In the genomic region with DNA sequence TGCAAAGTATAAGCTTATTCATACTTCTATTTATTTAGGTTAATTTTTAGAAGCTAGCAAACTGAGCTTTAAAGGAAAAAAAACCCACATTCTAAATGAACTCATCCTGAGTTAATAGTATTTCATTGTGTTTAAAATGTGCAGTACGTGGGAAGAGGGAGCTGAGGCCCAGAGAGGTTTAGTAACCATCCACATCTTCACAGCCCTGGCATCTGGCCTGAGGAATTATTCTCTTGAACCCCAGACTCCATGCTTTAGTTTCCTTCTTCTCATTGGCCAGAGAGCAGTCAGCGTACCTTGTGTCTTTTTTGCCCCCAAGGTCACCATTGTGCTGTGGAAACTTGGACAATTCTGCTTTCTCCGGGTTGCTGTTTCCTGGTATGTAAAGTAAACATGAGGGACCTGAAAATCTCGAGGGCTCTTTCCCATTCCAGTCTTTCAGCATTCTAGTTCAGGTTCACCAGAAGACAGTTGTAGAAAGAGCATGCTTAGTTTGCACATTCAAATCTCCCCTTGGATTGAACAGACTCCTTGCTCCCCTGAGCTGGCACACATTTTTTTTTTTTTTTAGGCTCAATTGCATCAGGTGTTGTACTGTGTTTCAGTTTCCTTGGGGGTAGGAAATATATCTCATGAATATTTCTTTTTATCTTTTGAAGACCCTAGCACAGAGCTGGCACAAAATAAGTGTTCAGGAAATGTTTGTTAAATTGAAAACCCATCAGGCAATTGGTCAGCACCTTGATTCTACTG, we compare ENCODE assay signal across 26 cellular contexts.
DNase-seq lines count a peak whose midpoint lies in the region; ATAC-seq and TF ChIP-seq lines count a peak whose summit lies in the region.
"Had no signal": no experiment of that assay in that cellular context is flagged by ENCODE, and none has a peak within 500 bp of the region (broad histone marks: within the 10 kb centered on the region; RNA-seq: fewer than 3 reads in every experiment).

No MANE protein-coding gene starts in this region.

- no peaks in the 10 kb centered on the region for H3K27me3 ChIP-seq in mammary epithelial cell (ENCODE audit: insufficient read depth, low read length)
- peaks cover 0 to 19% of the 10 kb centered on the region in 2 donors for H3K27me3 ChIP-seq in left lung

- no peak overlapping the region for H3K9ac ChIP-seq in mammary epithelial cell (ENCODE audit: insufficient read depth, low read length)
- H3K9ac ChIP-seq: GM23248 had no signal

- CTCF ChIA-PET in mammary epithelial cell (lab: Charles Lee; ENCODE audit: low non-redundant PET), result no interaction called here

- H3K4me1 ChIP-seq in mammary epithelial cell (ENCODE audit: insufficient read depth, low read length) (no peaks in the 10 kb centered on the region), left lung (no peaks in the 10 kb centered on the region)

- in situ Hi-C loops in T47D (cut with HindIII; ENCODE audit: low pct_unique_long_range_greater_than_20kb, low sequenced_read_pairs) (no loop called here), mammary epithelial cell (cut with MboI; ENCODE audit: low sequenced_read_pairs in 2 of 2) (no loop called here)

- H3K27me3 Mint-ChIP-seq in osteocyte (ENCODE audit: unreplicated experiment), result peaks cover 2% of the 10 kb centered on the region
- H3K27me3 Mint-ChIP-seq in natural killer cell treated with Interleukin-12 subunit alpha and Interleukin-12 subunit beta and Interleukin-15 and Interleukin-18, amount 100 ng/mL, for 72 hours, result peaks cover 0 to 25% of the 10 kb centered on the region in 2 donors

- H3K4me3 Mint-ChIP-seq in osteocyte (ENCODE audit: unreplicated experiment), result no peak overlapping the region
- no peak overlapping the region for H3K4me3 Mint-ChIP-seq in natural killer cell treated with Interleukin-12 subunit alpha and Interleukin-12 subunit beta and Interleukin-15 and Interleukin-18, amount 100 ng/mL, for 72 hours
- H3K4me3 Mint-ChIP-seq: CD8-positive, alpha-beta T cell; T-cell had no signal

- dilution Hi-C loops in mammary epithelial cell (cut with HindIII; ENCODE audit: low sequenced_read_pairs), result no loop called here

- no TSS peak for BruUV-seq in mammary epithelial cell (replicated peaks; lab: Mats Ljungman, UMichigan)

- no peaks in the 10 kb centered on the region for H3K79me2 ChIP-seq in mammary epithelial cell (ENCODE audit: insufficient read depth, low read length)

- peaks cover 4% of the 10 kb centered on the region for H3K9me3 ChIP-seq in mammary epithelial cell (replicated peaks; ENCODE audit: insufficient read depth, low read length)
- H3K9me3 ChIP-seq in left lung, result no peaks in the 10 kb centered on the region

- H3K4me2 ChIP-seq in mammary epithelial cell (ENCODE audit: insufficient read depth, low read depth, low read length), result no peak overlapping the region
- H3K4me2 ChIP-seq: PC-9 had no signal

- intact Hi-C loops in mammary epithelial cell (cut with micrococcal nuclease) (no loop called here), left lung (cut with DNase I) (no loop called here)

- H2AFZ ChIP-seq in mammary epithelial cell (ENCODE audit: low read depth, low read length), result no peak overlapping the region
- H2AFZ ChIP-seq: GM23248, PC-9 had no signal

- no peaks in the 10 kb centered on the region for H3K36me3 Mint-ChIP-seq in osteocyte (ENCODE audit: unreplicated experiment)
- no peaks in the 10 kb centered on the region for H3K36me3 Mint-ChIP-seq in natural killer cell treated with Interleukin-12 subunit alpha and Interleukin-12 subunit beta and Interleukin-15 and Interleukin-18, amount 100 ng/mL, for 72 hours
- H3K36me3 Mint-ChIP-seq: CD8-positive, alpha-beta T cell; T-cell had no signal

- no peaks in the 10 kb centered on the region for H3K9me3 Mint-ChIP-seq in osteocyte (ENCODE audit: unreplicated experiment)
- H3K9me3 Mint-ChIP-seq in natural killer cell treated with Interleukin-12 subunit alpha and Interleukin-12 subunit beta and Interleukin-15 and Interleukin-18, amount 100 ng/mL, for 72 hours, result no peaks in the 10 kb centered on the region
- H3K9me3 Mint-ChIP-seq: CD8-positive, alpha-beta T cell; T-cell had no signal

- no peaks in the 10 kb centered on the region for H3K4me1 Mint-ChIP-seq in osteocyte (ENCODE audit: unreplicated experiment)
- H3K4me1 Mint-ChIP-seq in natural killer cell treated with Interleukin-12 subunit alpha and Interleukin-12 subunit beta and Interleukin-15 and Interleukin-18, amount 100 ng/mL, for 72 hours (ENCODE audit: low read depth in 2 of 2), result no peaks in the 10 kb centered on the region
- H3K4me1 Mint-ChIP-seq: T-cell had no signal

- TF ChIP-seq CTCF in mammary epithelial cell (conservative IDR thresholded peaks at IDR 0.05 in 1 of 2, IDR thresholded peaks at IDR 0.05 in 1 of 2; ENCODE audit: extremely low read depth in 1 of 2, insufficient read depth in 1 of 2, low read depth in 1 of 2, low read length in 2 of 2) (no peak), left lung (IDR thresholded peaks at IDR 0.05) (no peak), osteocyte (IDR thresholded peaks at IDR 0.05) (no peak)

- H3K36me3 ChIP-seq in mammary epithelial cell (ENCODE audit: insufficient read depth, low read length) (no peaks in the 10 kb centered on the region), left lung (no peaks in the 10 kb centered on the region)

- ATAC-seq in left lung, result peak; percentile 90
- ATAC-seq in natural killer cell treated with Interleukin-12 subunit alpha and Interleukin-12 subunit beta and Interleukin-15 and Interleukin-18, amount 100 ng/mL, for 72 hours, result no peak
- ATAC-seq: CD8-positive, alpha-beta T cell; HepG2; T-cell had no signal

- H3K4me3 ChIP-seq in mammary epithelial cell (replicated peaks in 1 of 3; ENCODE audit: insufficient read depth in 1 of 3, low read depth in 2 of 3, low read length in 3 of 3) (no peak overlapping the region), left lung (no peak overlapping the region)
- H3K4me3 ChIP-seq: GM23248, PC-9 had no signal

- no peaks in the 10 kb centered on the region for H4K20me1 ChIP-seq in mammary epithelial cell (ENCODE audit: insufficient read depth, low read length)

- WGBS in mammary epithelial cell (ENCODE audit: low coverage, missing lambda C conversion rate), result 36% methylated on average over 4 of the region's 4 CpGs

- no peak overlapping the region for H3K27ac Mint-ChIP-seq in osteocyte (ENCODE audit: unreplicated experiment)
- H3K27ac Mint-ChIP-seq in natural killer cell treated with Interleukin-12 subunit alpha and Interleukin-12 subunit beta and Interleukin-15 and Interleukin-18, amount 100 ng/mL, for 72 hours, result no peak overlapping the region
- H3K27ac Mint-ChIP-seq: CD8-positive, alpha-beta T cell; T-cell had no signal

- peak; percentile 34 to 80 for DNase-seq in T47D (ENCODE audit: low read depth in 1 of 2, low spot score in 1 of 2)
- no peak for DNase-seq in mammary epithelial cell
- peak; percentile 100 for DNase-seq in NCI-H526 treated with DMSO at 0.1 percent for 48 hours (lab: John Stamatoyannopoulos, UW)
- no peak for DNase-seq in left lung
- no peak for DNase-seq in osteocyte (ENCODE audit: extremely low spot score, unreplicated experiment)
- no peak for DNase-seq in NCI-H1092 (lab: John Stamatoyannopoulos, UW)
- no peak for DNase-seq in NCI-H345 treated with DMSO at 0.1 percent for 48 hours (lab: John Stamatoyannopoulos, UW; ENCODE audit: unreplicated experiment)
- DNase-seq in natural killer cell treated with Interleukin-12 subunit alpha and Interleukin-12 subunit beta and Interleukin-15 and Interleukin-18, amount 100 ng/mL, for 72 hours (ENCODE audit: low spot score), result no peak
- DNase-seq: 8988T; C1 segment of cervical spinal cord; CD8-positive, alpha-beta T cell; DMS153; GM23248; HCEC 1CT; KG1; NCI-H1105; NCI-H146; NCI-H2029 treated with DMSO at 0.1 percent for 48 hours; NCI-H345; NCI-H524 treated with DMSO at 0.1 percent for 48 hours; PC-9; SHP77 treated with DMSO at 0.1 percent for 48 hours; T-cell had no signal

- H3K27ac ChIP-seq in mammary epithelial cell (ENCODE audit: insufficient read depth, low read depth, low read length) (no peak overlapping the region), left lung (no peak overlapping the region)
- H3K27ac ChIP-seq: GM23248, HL-60, PC-9, RWPE1 had no signal

Comparison
In these comparisons a context has a peak if more than half of its experiments do, and no peak if none do; other contexts are left out.
1. DNase-seq: peak in T47D (2 of 2) and NCI-H526 treated with DMSO at 0.1 percent for 48 hours (single experiment); none in mammary epithelial cell (single experiment), left lung (0 of 2), osteocyte (single experiment), NCI-H1092 (single experiment), NCI-H345 treated with DMSO at 0.1 percent for 48 hours (single experiment) and natural killer cell treated with Interleukin-12 subunit alpha and Interleukin-12 subunit beta and Interleukin-15 and Interleukin-18, amount 100 ng/mL, for 72 hours (single experiment).